ENCODE assay signal across 1 cellular context in the genomic region with DNA sequence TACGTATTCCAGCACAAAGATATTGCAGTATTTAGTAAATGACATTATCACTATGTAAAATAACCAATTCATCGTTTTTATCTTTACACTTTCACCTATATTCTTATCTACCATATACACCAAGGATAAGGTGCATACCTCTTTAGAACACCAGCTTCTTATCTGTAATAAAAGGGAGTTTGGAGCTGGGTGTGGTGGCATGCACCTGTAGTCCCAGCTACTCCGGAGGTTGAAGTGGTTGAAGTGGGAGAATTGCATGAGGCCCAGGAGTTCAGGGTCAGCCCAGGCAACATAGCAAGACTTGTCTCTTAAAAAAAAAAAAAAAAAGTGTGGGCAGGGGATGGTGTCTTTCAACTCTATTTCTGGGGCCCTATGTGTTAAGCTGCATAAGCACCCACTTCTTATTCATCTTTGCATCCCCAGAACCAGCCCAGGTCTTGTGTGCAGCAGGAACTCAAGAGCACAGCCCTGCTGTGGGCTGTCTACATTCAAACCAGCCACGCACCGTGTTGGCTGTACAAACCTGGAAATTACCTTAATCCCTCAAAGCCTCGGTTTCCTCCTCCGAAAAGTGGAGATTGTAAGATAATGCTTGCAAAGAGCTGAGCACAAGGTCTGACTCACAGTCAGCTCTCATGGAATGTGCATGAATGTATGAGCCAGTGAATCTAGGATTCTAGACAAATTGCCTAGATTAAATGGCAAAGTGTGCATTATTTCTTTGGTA.
TF ChIP-seq lines count a peak whose summit lies in the region.

No MANE protein-coding gene starts in this region.

TF ChIP-seq in HepG2, 621 proteins besides CTCF, POLR2A, EP300 and RAD21 (continued from another document):
- no peak for TF ChIP-seq TBX2 (CRISPR knock-in tag; IDR thresholded peaks at IDR 0.05; ENCODE audit: borderline replicate concordance)
- no peak for TF ChIP-seq SATB2 (CRISPR knock-in tag; IDR thresholded peaks at IDR 0.05)
- TF ChIP-seq STAT5B (CRISPR knock-in tag; IDR thresholded peaks at IDR 0.05), result no peak
- no peak for TF ChIP-seq SIX4 (CRISPR knock-in tag; IDR thresholded peaks at IDR 0.05)
- no peak for TF ChIP-seq MBNL3 (CRISPR knock-in tag; conservative IDR thresholded peaks at IDR 0.05)
- TF ChIP-seq, protein P1, sequence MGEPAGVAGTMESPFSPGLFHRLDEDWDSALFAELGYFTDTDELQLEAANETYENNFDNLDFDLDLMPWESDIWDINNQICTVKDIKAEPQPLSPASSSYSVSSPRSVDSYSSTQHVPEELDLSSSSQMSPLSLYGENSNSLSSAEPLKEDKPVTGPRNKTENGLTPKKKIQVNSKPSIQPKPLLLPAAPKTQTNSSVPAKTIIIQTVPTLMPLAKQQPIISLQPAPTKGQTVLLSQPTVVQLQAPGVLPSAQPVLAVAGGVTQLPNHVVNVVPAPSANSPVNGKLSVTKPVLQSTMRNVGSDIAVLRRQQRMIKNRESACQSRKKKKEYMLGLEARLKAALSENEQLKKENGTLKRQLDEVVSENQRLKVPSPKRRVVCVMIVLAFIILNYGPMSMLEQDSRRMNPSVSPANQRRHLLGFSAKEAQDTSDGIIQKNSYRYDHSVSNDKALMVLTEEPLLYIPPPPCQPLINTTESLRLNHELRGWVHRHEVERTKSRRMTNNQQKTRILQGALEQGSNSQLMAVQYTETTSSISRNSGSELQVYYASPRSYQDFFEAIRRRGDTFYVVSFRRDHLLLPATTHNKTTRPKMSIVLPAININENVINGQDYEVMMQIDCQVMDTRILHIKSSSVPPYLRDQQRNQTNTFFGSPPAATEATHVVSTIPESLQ (CRISPR knock-in tag; conservative IDR thresholded peaks at IDR 0.05), result no peak
- no peak for TF ChIP-seq ISL2 (CRISPR knock-in tag; IDR thresholded peaks at IDR 0.05)
- TF ChIP-seq TBX3 (IDR thresholded peaks at IDR 0.05; ENCODE audit: borderline replicate concordance), result no peak
- no peak for TF ChIP-seq ZNF652 (CRISPR knock-in tag; IDR thresholded peaks at IDR 0.05; ENCODE audit: borderline replicate concordance, low read depth)
- no peak for TF ChIP-seq SP5 (CRISPR knock-in tag; IDR thresholded peaks at IDR 0.05; ENCODE audit: borderline replicate concordance, low read depth)
- TF ChIP-seq ZNF607 (CRISPR knock-in tag; IDR thresholded peaks at IDR 0.05; ENCODE audit: borderline replicate concordance), result no peak
TF ChIP-seq in HepG2: peak in this region for 0.
